11 cellular contexts compared by ENCODE assay signal in the genomic region with DNA sequence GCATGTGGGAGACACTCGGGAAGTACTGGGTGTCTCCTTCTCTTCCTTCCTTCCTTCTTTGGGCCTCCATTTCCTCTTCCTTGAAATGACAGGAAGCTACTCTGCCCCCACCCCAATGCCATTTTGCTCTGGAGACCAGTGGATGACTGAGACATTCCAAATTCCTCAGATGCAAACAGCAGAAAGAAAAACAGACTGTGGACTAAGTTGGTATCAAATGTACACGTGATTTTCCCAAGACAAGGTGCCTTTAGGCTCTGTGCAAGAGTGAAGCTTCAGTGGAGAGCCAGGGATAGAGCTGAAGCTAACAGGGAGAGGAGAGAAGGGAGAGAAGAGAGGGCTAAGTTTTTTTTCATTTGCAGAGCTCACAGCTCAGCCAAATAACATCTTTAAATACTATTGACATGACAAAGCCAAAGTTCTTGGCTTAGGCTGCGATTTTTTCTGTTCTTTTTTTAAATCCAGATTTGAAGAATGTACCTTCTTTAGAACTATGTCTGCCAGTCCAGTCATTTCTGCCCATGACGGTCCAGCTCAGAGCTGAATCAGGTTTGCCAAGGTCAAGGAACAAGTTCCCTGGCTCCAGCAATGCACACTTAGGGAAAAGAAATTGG.
DNase-seq lines count a peak whose midpoint lies in the region; ATAC-seq and TF ChIP-seq lines count a peak whose summit lies in the region.
"Had no signal": no experiment of that assay in that cellular context is flagged by ENCODE, and none has a peak within 500 bp of the region (broad histone marks: within the 10 kb centered on the region; RNA-seq: fewer than 3 reads in every experiment).

No MANE protein-coding gene starts in this region.

- in situ Hi-C loops in GM23248 (cut with MboI), result no loop called here

- H2AK5ac ChIP-seq in mesenchymal stem cell (ENCODE audit: low read length, severe bottlenecking), result peak overlapping the region; percentile 8

- peak overlapping the region in 1 of 2 experiments; percentile 41 for H3K18ac ChIP-seq in mesenchymal stem cell (ENCODE audit: low read depth in 1 of 2, low read length in 2 of 2)

- H3K27me3 ChIP-seq in GM23248 (replicated peaks; ENCODE audit: insufficient read depth) (no peaks in the 10 kb centered on the region), ascending aorta (no peaks in the 10 kb centered on the region), mesenchymal stem cell (ENCODE audit: control insufficient read depth in 1 of 2, insufficient read depth in 1 of 2, low read length in 2 of 2) (no peaks in the 10 kb centered on the region), right lobe of liver (no peaks in the 10 kb centered on the region)

- H3K79me1 ChIP-seq in mesenchymal stem cell (replicated peaks; ENCODE audit: low read length, poor library complexity, severe bottlenecking), result no peaks in the 10 kb centered on the region

- TF ChIP-seq CTCF in ascending aorta (IDR thresholded peaks at IDR 0.05), result no peak
- TF ChIP-seq CTCF in right lobe of liver (IDR thresholded peaks at IDR 0.05), result no peak

- no peaks in the 10 kb centered on the region for H3K79me2 ChIP-seq in GM23248 (ENCODE audit: insufficient read depth)

- no peaks in the 10 kb centered on the region for H3K36me3 ChIP-seq in GM23248 (ENCODE audit: low read depth)
- H3K36me3 ChIP-seq in ascending aorta, result no peaks in the 10 kb centered on the region
- no peaks in the 10 kb centered on the region for H3K36me3 ChIP-seq in mesenchymal stem cell (ENCODE audit: control insufficient read depth in 1 of 2, insufficient read depth in 2 of 2, low read depth in 1 of 2, low read length in 2 of 2)
- H3K36me3 ChIP-seq in right lobe of liver, result no peaks in the 10 kb centered on the region

- peak overlapping the region; percentile 27 for H3K9ac ChIP-seq in GM23248
- peak overlapping the region; percentile 2 for H3K9ac ChIP-seq in mesenchymal stem cell (ENCODE audit: low read length)

- H3K4me2 ChIP-seq in GM23248 (ENCODE audit: unreplicated experiment) (peak overlapping the region; percentile 29), mesenchymal stem cell (ENCODE audit: low read length, poor library complexity, severe bottlenecking) (peak overlapping the region; percentile 14)

- H2BK120ac ChIP-seq in mesenchymal stem cell (ENCODE audit: low read depth, low read length), result no peak overlapping the region

- H3K23ac ChIP-seq in mesenchymal stem cell (ENCODE audit: low read length in 2 of 2), result no peak overlapping the region

- no peak overlapping the region for H4K91ac ChIP-seq in mesenchymal stem cell (ENCODE audit: low read length)

- no peak overlapping the region for H3K14ac ChIP-seq in mesenchymal stem cell (ENCODE audit: low read length in 2 of 2)

- H3K27ac ChIP-seq in GM23248, result peak overlapping the region; percentile 76
- H3K27ac ChIP-seq in ascending aorta, result peak overlapping the region; percentile 81 to 86
- H3K27ac ChIP-seq in mesenchymal stem cell (ENCODE audit: low read length, poor library complexity, severe bottlenecking), result peak overlapping the region; percentile 75
- H3K27ac ChIP-seq in right lobe of liver, result no peak overlapping the region

- TF ChIP-seq POLR2A in right lobe of liver (IDR thresholded peaks at IDR 0.05), result no peak

- intact Hi-C loops in ascending aorta (cut with DNase I) (loop anchor here (5.0 kb wide), 4 partner anchors 85 to 145 kb away; partner anchors contain the start of gene LCLAT1), right lobe of liver (cut with DNase I) (no loop called here)

- H2AFZ ChIP-seq in GM23248 (peak overlapping the region; percentile 66), mesenchymal stem cell (ENCODE audit: low read depth, low read length) (no peak overlapping the region)

- no peak overlapping the region for H4K8ac ChIP-seq in mesenchymal stem cell (ENCODE audit: low read length)

- H3K4me1 ChIP-seq in GM23248 (ENCODE audit: insufficient read depth), result peaks cover 55% of the 10 kb centered on the region
- H3K4me1 ChIP-seq in ascending aorta, result peaks cover 18 to 45% of the 10 kb centered on the region in 2 donors
- H3K4me1 ChIP-seq in mesenchymal stem cell (ENCODE audit: control insufficient read depth, insufficient read depth, low read depth, low read length), result peaks cover 11% of the 10 kb centered on the region
- no peaks in the 10 kb centered on the region for H3K4me1 ChIP-seq in right lobe of liver

- no peak overlapping the region for H2BK12ac ChIP-seq in mesenchymal stem cell (ENCODE audit: low read length in 2 of 2)

- H3K4me3 ChIP-seq in GM23248 (no peak overlapping the region), ascending aorta (no peak overlapping the region), mesenchymal stem cell (ENCODE audit: insufficient read depth in 1 of 2, low read depth in 1 of 2, low read length in 2 of 2) (no peak overlapping the region), right lobe of liver (no peak overlapping the region)

- no peaks in the 10 kb centered on the region for H4K20me1 ChIP-seq in GM23248 (ENCODE audit: insufficient read depth)

- H2BK5ac ChIP-seq in mesenchymal stem cell (ENCODE audit: low read depth, low read length, poor library complexity, severe bottlenecking), result no peak overlapping the region

- H3K9me3 ChIP-seq in GM23248 (ENCODE audit: low read depth), result no peaks in the 10 kb centered on the region
- no peaks in the 10 kb centered on the region for H3K9me3 ChIP-seq in ascending aorta
- no peaks in the 10 kb centered on the region for H3K9me3 ChIP-seq in mesenchymal stem cell (ENCODE audit: control insufficient read depth, low read length)
- no peaks in the 10 kb centered on the region for H3K9me3 ChIP-seq in right lobe of liver

- peaks cover 35% of the 10 kb centered on the region for H3F3A ChIP-seq in GM23248 (ENCODE audit: insufficient read depth)

- no peak overlapping the region for H2BK15ac ChIP-seq in mesenchymal stem cell (ENCODE audit: low read depth, poor library complexity, severe bottlenecking)

- no peak for ATAC-seq in right lobe of liver

- no peaks in the 10 kb centered on the region for H3K9me2 ChIP-seq in GM23248 (ENCODE audit: insufficient read depth)

- DNase-seq in A172 (ENCODE audit: low spot score) (peak; percentile 49), GM23248 (peak; percentile 82), ascending aorta (ENCODE audit: low spot score in 2 of 2) (peak in 1 of 2 donors; percentile 88), mesenchymal stem cell (no peak), NCI-H1436 treated with DMSO at 0.1 percent for 48 hours (lab: John Stamatoyannopoulos, UW) (no peak), right lobe of liver (no peak), C1 segment of cervical spinal cord (lab: John Stamatoyannopoulos, UW) (no peak), NCI-H748 treated with DMSO at 0.1 percent for 48 hours (lab: John Stamatoyannopoulos, UW) (no peak)
- DNase-seq: activated CD4-positive, alpha-beta T cell treated with anti-CD3 and anti-CD28 coated beads for 48 hours; cortex of kidney; OCI-M1 had no signal

- WGBS in GM23248 (ENCODE audit: low coverage in 1 of 2, low lambda C conversion rate in 2 of 2, missing lambda C conversion rate in 2 of 2), 2 experiments, result 23 to 24% methylated on average over 4 of the region's 4 CpGs
- 57% methylated on average over 4 of the region's 4 CpGs for WGBS in mesenchymal stem cell
- WGBS in right lobe of liver (ENCODE audit: insufficient coverage, low coverage, low lambda C conversion rate, missing lambda C conversion rate), result 33% methylated on average over 4 of the region's 4 CpGs

- H3K4ac ChIP-seq in mesenchymal stem cell (ENCODE audit: low read depth in 1 of 2, low read length in 2 of 2), result no peak overlapping the region

Comparison
In these comparisons a context has a peak if more than half of its experiments do, and no peak if none do; other contexts are left out.
1. DNase-seq: peak in A172 (single experiment) and GM23248 (single experiment); none in mesenchymal stem cell (single experiment), NCI-H1436 treated with DMSO at 0.1 percent for 48 hours (single experiment), right lobe of liver (0 of 3), C1 segment of cervical spinal cord (0 of 14) and NCI-H748 treated with DMSO at 0.1 percent for 48 hours (single experiment).
2. H3K27ac ChIP-seq: peak in GM23248 (single experiment), ascending aorta (2 of 2) and mesenchymal stem cell (single experiment); none in right lobe of liver (0 of 3).